In the genomic region with DNA sequence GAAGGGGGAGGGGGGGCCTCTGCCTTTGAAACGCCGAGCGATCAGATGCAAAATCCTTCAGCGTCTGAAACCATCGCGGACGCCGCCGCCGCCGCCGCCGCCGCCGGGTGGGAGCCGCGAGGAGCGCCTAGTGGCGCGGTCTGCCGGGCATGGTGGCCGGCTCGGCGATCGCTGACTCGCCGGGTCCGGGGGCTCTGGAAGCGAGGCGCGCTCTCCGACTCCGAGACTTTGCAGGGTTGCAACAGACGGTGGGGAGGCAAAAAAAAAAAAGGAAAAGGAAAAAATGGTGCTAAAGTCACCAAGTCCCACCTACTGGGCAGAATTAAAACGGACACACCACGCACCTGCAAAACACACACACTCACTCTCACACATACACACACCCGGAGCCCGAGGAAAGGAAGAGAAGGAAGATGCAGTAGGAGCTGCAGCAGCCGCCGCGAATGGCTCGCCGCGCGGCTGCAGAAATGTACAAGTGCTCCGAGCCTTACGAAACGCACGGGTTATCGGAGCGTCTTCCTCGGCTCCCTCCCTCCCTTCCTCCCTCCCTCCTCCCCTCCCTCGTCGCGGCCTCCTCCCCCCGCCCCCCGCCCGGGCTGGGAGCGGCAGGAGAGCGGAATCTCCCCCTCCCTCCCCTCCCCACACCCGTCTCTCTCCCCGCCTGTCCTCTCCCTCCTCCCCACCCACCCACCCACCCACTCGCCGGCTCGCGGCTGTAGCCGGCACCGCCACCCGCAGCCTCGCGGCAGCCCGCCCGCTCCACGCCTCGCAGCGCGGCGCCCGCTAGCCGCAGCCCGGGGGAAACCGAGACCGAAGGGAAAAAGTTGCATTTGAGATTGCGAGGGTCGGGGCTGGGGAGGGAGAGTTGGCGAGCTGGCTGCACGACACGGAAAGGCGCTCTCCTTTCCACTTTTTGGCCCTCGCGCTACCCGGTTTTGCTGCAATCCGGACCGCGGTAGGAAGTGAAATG, we compare ENCODE assay signal across 9 cellular contexts. TPM values are rescaled to one million over a fixed set of nuclear protein-coding genes. Genes with fewer than 3 reads are reported as not detected.
DNase-seq lines count a peak whose midpoint lies in the region; ATAC-seq and TF ChIP-seq lines count a peak whose summit lies in the region.
"Had no signal": no experiment of that assay in that cellular context is flagged by ENCODE, and none has a peak within 500 bp of the region (broad histone marks: within the 10 kb centered on the region; RNA-seq: fewer than 3 reads in every experiment).

A gene (minus strand): TSS at position 479 of the 970 bp plus-strand sequence. CDS start 586 bp downstream, outside the sequence.

- H3K27ac ChIP-seq in coronary artery (peak within 1 kb of the TSS; percentile 89 to 96), muscle layer of duodenum (ENCODE audit: low read length) (no peak within 1 kb of the TSS), aorta (ENCODE audit: low read depth in 1 of 2, low read length in 2 of 2) (peak within 1 kb of the TSS; percentile 63 to 88)
- H3K27ac ChIP-seq: pancreas had no signal

- ATAC-seq in aorta (ENCODE audit: low FRiP score) (peak; percentile 28), GM18517 (IDR thresholded peaks at IDR 0.05; ENCODE audit: unreplicated experiment) (no peak), GM21423 (IDR thresholded peaks at IDR 0.05; ENCODE audit: unreplicated experiment) (no peak)

- peaks cover 50% of the 10 kb centered on the region for H3K27me3 ChIP-seq in muscle layer of duodenum (ENCODE audit: low read depth, low read length)
- H3K27me3 ChIP-seq in aorta (ENCODE audit: control insufficient read depth in 1 of 2, insufficient read depth in 2 of 2, low read length in 1 of 2): no peaks in the 10 kb centered on the region

- H3K4me3 ChIP-seq in coronary artery: peak within 1 kb of the TSS; percentile 90
- peak within 1 kb of the TSS; percentile 7 to 68 for H3K4me3 ChIP-seq in muscle layer of duodenum (ENCODE audit: low read depth in 1 of 2, low read length in 2 of 2)
- H3K4me3 ChIP-seq in aorta (ENCODE audit: low read length in 2 of 2): peak within 1 kb of the TSS; percentile 80 to 85

- H3K9me3 ChIP-seq in muscle layer of duodenum (ENCODE audit: control insufficient read depth in 1 of 2, low read length in 2 of 2) (no peaks in the 10 kb centered on the region), aorta (ENCODE audit: control insufficient read depth, low read length) (no peaks in the 10 kb centered on the region)
- H3K9me3 ChIP-seq: pancreas had no signal

- intact Hi-C loops in aorta (cut with DNase I): loop anchor here (5.0 to 10.0 kb wide), 4 partner anchors 198 to 584 kb away; no protein-coding TSS in a partner anchor

- DNase-seq in ELR (ENCODE audit: low read depth) (peak; percentile 9), NCI-H69 (lab: John Stamatoyannopoulos, UW) (peak; percentile 21), coronary artery (ENCODE audit: low spot score) (no peak), aorta (no peak), GOT3 (lab: John Stamatoyannopoulos, UW) (no peak)

- TF ChIP-seq CTCF in coronary artery (IDR thresholded peaks at IDR 0.05): no peak

- H3K4me1 ChIP-seq in muscle layer of duodenum (ENCODE audit: control insufficient read depth in 1 of 2, insufficient read depth in 2 of 2, low read length in 2 of 2): peaks cover 0 to 25% of the 10 kb centered on the region in 2 donors
- no peaks in the 10 kb centered on the region for H3K4me1 ChIP-seq in aorta (ENCODE audit: control insufficient read depth in 1 of 2, insufficient read depth in 2 of 2, low read length in 2 of 2)

- H3K36me3 ChIP-seq in muscle layer of duodenum (ENCODE audit: control insufficient read depth in 1 of 2, insufficient read depth in 2 of 2, low read length in 2 of 2) (no peaks in the 10 kb centered on the region), aorta (ENCODE audit: control insufficient read depth in 1 of 2, insufficient read depth in 2 of 2, low read length in 1 of 2) (no peaks in the 10 kb centered on the region)
- H3K36me3 ChIP-seq: pancreas had no signal

- WGBS in aorta, 2 donors: 0 to 1% methylated on average over 55 to 95 of the region's 95 CpGs

RNA-seq across cellular contexts. Expression of the gene that starts here (rescaled TPM):
- total RNA-seq in aorta: 10 to 100 TPM; 79.2 to 79.9 TPM
- polyA plus RNA-seq in aorta: 10 to 100 TPM in 1 of 2 donors, 1 to 10 TPM in 1; 8.9 to 84.0 TPM

Comparison
In these comparisons a context has a peak if more than half of its experiments do, and no peak if none do; other contexts are left out.
1. DNase-seq: peak in ELR (single experiment) and NCI-H69 (single experiment); none in coronary artery (single experiment), aorta (0 of 2) and GOT3 (single experiment).
2. H3K4me3 ChIP-seq: peak in every context shown above with its lines; median percentile 90 in coronary artery; 82 in aorta; 38 in muscle layer of duodenum.